ENCODE assay signal across 1 cellular context in genomic region chr11:66001941-66002647, GRCh38.
TF ChIP-seq lines count a peak whose summit lies in the region.

TSS of gene BANF1 (plus strand) at chr11:66002503. CDS start at chr11:66003251, 748 bp downstream.
TSS of gene EIF1AD (minus strand) at chr11:66002157. CDS start at chr11:66000389, 1,768 bp downstream.

TF ChIP-seq in HepG2, 621 proteins besides CTCF, POLR2A, EP300 and RAD21 (continued from another document and continues in another):
- TF ChIP-seq SMARCE1 (IDR thresholded peaks at IDR 0.05; ENCODE audit: borderline replicate concordance): no peak
- TF ChIP-seq SNAPC2 (CRISPR knock-in tag; IDR thresholded peaks at IDR 0.05): no peak; the same call in 1 of the 2 replicates
- peak; percentile 79; the same call in 1 of the 2 replicates for TF ChIP-seq ZSCAN29 (CRISPR knock-in tag; conservative IDR thresholded peaks at IDR 0.05)
- peak; percentile 62; the same call in 1 of the 2 replicates for TF ChIP-seq ATF7-NPFF (CRISPR knock-in tag; IDR thresholded peaks at IDR 0.05; ENCODE audit: low read depth)
- TF ChIP-seq ZMYM3 (CRISPR knock-in tag; IDR thresholded peaks at IDR 0.05): peak; percentile 73; the same call in 1 of the 2 replicates
- peak; percentile 95 for TF ChIP-seq DMAP1 (CRISPR knock-in tag; IDR thresholded peaks at IDR 0.05)
- no peak for TF ChIP-seq ZNF660 (CRISPR knock-in tag; IDR thresholded peaks at IDR 0.05; ENCODE audit: borderline replicate concordance, low read depth)
- no peak for TF ChIP-seq PRPF4 (IDR thresholded peaks at IDR 0.05; ENCODE audit: low read depth, low read length, poor library complexity, severe bottlenecking)
- TF ChIP-seq ZC3H13 (CRISPR knock-in tag; IDR thresholded peaks at IDR 0.05): no peak
- TF ChIP-seq ARID5B (CRISPR knock-in tag; IDR thresholded peaks at IDR 0.05): peak; percentile 67
- TF ChIP-seq HMGA1 (CRISPR knock-in tag; conservative IDR thresholded peaks at IDR 0.05): no peak
- TF ChIP-seq TOPORS (CRISPR knock-in tag; IDR thresholded peaks at IDR 0.05): no peak
- TF ChIP-seq KDM4B (CRISPR knock-in tag; IDR thresholded peaks at IDR 0.05): peak; percentile 95; the same call in 1 of the 2 replicates
- peak; percentile 63; the same call in 1 of the 2 replicates for TF ChIP-seq MYC (CRISPR knock-in tag; IDR thresholded peaks at IDR 0.05; ENCODE audit: borderline replicate concordance)
- TF ChIP-seq PAF1 (CRISPR knock-in tag; IDR thresholded peaks at IDR 0.05): no peak
- TF ChIP-seq PCBP2 (optimal IDR thresholded peaks at IDR 0.05; ENCODE audit: low read depth, low read length, poor library complexity, severe bottlenecking): no peak
- TF ChIP-seq PRDM15 (CRISPR knock-in tag; IDR thresholded peaks at IDR 0.05): no peak; the same call in 1 of the 2 replicates
- peak; percentile 82; the same call in 1 of the 2 replicates for TF ChIP-seq ZNF333 (CRISPR knock-in tag; IDR thresholded peaks at IDR 0.05; ENCODE audit: borderline replicate concordance)
- no peak for TF ChIP-seq MAFK (conservative IDR thresholded peaks at IDR 0.05 in 1 of 2, IDR thresholded peaks at IDR 0.05 in 1 of 2; ENCODE audit: low read length in 2 of 2)
- peak; percentile 96 for TF ChIP-seq ZBTB40 (IDR thresholded peaks at IDR 0.05)
- peak; percentile 90 for TF ChIP-seq ZBTB40 (CRISPR knock-in tag; IDR thresholded peaks at IDR 0.05)
- TF ChIP-seq KMT2A (CRISPR knock-in tag; IDR thresholded peaks at IDR 0.05): peak; percentile 98
- peak; percentile 56 for TF ChIP-seq ZNF678 (CRISPR knock-in tag; IDR thresholded peaks at IDR 0.05)
- TF ChIP-seq ZNF576 (CRISPR knock-in tag; IDR thresholded peaks at IDR 0.05): no peak
- TF ChIP-seq ETS1 (CRISPR knock-in tag; IDR thresholded peaks at IDR 0.05): no peak
- TF ChIP-seq ZNF263 (CRISPR knock-in tag; IDR thresholded peaks at IDR 0.05): no peak; the same call in 1 of the 2 replicates
- TF ChIP-seq MATR3 (CRISPR knock-in tag; IDR thresholded peaks at IDR 0.05): no peak
- TF ChIP-seq KLF16 (CRISPR knock-in tag; IDR thresholded peaks at IDR 0.05): peak; percentile 68 to 90; a peak in 2 of 4 replicates
- TF ChIP-seq ZNF20 (CRISPR knock-in tag; IDR thresholded peaks at IDR 0.05): no peak
- TF ChIP-seq U2AF2 (IDR thresholded peaks at IDR 0.05; ENCODE audit: low read depth, low read length): no peak
- peak; percentile 51; the same call in 1 of the 2 replicates for TF ChIP-seq SIX4 (CRISPR knock-in tag; IDR thresholded peaks at IDR 0.05)
- peak; percentile 67; the same call in 1 of the 2 replicates for TF ChIP-seq ZNF383 (CRISPR knock-in tag; IDR thresholded peaks at IDR 0.05; ENCODE audit: borderline replicate concordance)
- no peak for TF ChIP-seq ARID2 (CRISPR knock-in tag; IDR thresholded peaks at IDR 0.05; ENCODE audit: borderline replicate concordance)
- no peak for TF ChIP-seq STAG1 (CRISPR knock-in tag; IDR thresholded peaks at IDR 0.05)
- no peak for TF ChIP-seq ARNT (IDR thresholded peaks at IDR 0.05)
- TF ChIP-seq HNF1A (IDR thresholded peaks at IDR 0.05; ENCODE audit: low read depth): peak; percentile 57; the same call in 1 of the 2 replicates
- TF ChIP-seq HNF1A (CRISPR knock-in tag; IDR thresholded peaks at IDR 0.05; ENCODE audit: borderline replicate concordance): peak; percentile 77; the same call in 1 of the 2 replicates
